1 cellular context compared by ENCODE assay signal in genomic region chr15:38271895-38272294, GRCh38.
TF ChIP-seq lines count a peak whose summit lies in the region.

No MANE protein-coding gene starts in this region.

TF ChIP-seq in K562, 482 proteins besides CTCF, POLR2A, EP300 and RAD21 (continued from another document):
- TF ChIP-seq BHLHE40 (IDR thresholded peaks at IDR 0.05; ENCODE audit: low read length) (no peak), SRSF1 (IDR thresholded peaks at IDR 0.05; ENCODE audit: low read depth, low read length) (no peak), RUNX1 (IDR thresholded peaks at IDR 0.05; ENCODE audit: low read depth) (no peak)
